1 cellular context compared by ENCODE assay signal in the genomic region with DNA sequence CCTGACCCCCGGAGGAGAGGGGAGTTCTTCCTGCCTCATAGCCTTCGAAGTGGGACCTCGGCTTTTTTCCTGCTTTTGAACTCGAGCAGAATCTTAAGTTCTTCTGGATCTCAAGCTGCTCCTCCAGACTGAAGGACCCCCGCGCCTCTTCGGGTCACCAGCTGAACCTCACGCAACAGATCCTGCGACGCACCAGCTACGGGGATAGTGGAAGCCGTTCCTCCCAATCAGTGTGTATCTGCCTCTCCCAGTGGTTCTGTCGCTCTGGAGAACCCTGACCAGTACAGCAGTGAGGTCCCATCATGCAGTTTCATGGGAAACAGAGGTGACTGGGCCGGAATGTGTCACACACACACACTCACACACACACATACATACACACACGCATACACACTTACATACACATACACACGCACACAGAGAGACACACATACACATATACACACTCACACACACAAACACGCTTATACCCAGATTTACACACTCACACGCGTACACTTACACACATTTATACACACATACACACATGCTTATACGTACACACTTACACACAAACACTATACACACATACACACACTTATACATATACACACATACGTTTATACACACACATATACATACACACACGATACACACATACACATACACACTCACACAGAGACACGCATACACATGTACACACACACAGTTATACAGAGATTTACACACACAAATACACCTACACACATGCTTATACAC.
A peak's percentile ranks its signal among the peaks of the same experiment; 100 is the strongest.
TF ChIP-seq lines count a peak whose summit lies in the region.

No MANE protein-coding gene starts in this region.

TF ChIP-seq in HepG2, 621 proteins besides CTCF, POLR2A, EP300 and RAD21:
- TF ChIP-seq, protein P1, sequence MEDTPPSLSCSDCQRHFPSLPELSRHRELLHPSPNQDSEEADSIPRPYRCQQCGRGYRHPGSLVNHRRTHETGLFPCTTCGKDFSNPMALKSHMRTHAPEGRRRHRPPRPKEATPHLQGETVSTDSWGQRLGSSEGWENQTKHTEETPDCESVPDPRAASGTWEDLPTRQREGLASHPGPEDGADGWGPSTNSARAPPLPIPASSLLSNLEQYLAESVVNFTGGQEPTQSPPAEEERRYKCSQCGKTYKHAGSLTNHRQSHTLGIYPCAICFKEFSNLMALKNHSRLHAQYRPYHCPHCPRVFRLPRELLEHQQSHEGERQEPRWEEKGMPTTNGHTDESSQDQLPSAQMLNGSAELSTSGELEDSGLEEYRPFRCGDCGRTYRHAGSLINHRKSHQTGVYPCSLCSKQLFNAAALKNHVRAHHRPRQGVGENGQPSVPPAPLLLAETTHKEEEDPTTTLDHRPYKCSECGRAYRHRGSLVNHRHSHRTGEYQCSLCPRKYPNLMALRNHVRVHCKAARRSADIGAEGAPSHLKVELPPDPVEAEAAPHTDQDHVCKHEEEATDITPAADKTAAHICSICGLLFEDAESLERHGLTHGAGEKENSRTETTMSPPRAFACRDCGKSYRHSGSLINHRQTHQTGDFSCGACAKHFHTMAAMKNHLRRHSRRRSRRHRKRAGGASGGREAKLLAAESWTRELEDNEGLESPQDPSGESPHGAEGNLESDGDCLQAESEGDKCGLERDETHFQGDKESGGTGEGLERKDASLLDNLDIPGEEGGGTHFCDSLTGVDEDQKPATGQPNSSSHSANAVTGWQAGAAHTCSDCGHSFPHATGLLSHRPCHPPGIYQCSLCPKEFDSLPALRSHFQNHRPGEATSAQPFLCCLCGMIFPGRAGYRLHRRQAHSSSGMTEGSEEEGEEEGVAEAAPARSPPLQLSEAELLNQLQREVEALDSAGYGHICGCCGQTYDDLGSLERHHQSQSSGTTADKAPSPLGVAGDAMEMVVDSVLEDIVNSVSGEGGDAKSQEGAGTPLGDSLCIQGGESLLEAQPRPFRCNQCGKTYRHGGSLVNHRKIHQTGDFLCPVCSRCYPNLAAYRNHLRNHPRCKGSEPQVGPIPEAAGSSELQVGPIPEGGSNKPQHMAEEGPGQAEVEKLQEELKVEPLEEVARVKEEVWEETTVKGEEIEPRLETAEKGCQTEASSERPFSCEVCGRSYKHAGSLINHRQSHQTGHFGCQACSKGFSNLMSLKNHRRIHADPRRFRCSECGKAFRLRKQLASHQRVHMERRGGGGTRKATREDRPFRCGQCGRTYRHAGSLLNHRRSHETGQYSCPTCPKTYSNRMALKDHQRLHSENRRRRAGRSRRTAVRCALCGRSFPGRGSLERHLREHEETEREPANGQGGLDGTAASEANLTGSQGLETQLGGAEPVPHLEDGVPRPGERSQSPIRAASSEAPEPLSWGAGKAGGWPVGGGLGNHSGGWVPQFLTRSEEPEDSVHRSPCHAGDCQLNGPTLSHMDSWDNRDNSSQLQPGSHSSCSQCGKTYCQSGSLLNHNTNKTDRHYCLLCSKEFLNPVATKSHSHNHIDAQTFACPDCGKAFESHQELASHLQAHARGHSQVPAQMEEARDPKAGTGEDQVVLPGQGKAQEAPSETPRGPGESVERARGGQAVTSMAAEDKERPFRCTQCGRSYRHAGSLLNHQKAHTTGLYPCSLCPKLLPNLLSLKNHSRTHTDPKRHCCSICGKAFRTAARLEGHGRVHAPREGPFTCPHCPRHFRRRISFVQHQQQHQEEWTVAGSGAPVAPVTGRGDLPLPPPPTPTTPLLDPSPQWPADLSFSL (CRISPR knock-in tag; IDR thresholded peaks at IDR 0.05), result peak; percentile 74
- 0 out of 2 replicates have a peak, but pooled peaks have one; percentile 57 for TF ChIP-seq SP1 (IDR thresholded peaks at IDR 0.05)
- TF ChIP-seq SP1 (CRISPR knock-in tag; IDR thresholded peaks at IDR 0.05), result no peak
- TF ChIP-seq FOXA1 (IDR thresholded peaks at IDR 0.05), result peak; percentile 35; the same call in 1 of the 2 replicates
- no peak for TF ChIP-seq FOXA1 (CRISPR knock-in tag; IDR thresholded peaks at IDR 0.05)
- peak; percentile 74; the same call in 1 of the 2 replicates for TF ChIP-seq PLRG1 (conservative IDR thresholded peaks at IDR 0.05)
- no peak for TF ChIP-seq ZNF672 (CRISPR knock-in tag; IDR thresholded peaks at IDR 0.05)
- TF ChIP-seq IKZF1 (IDR thresholded peaks at IDR 0.05), result 0 out of 2 replicates have a peak, but pooled peaks have one; percentile 92
- no peak for TF ChIP-seq ZNF564 (CRISPR knock-in tag; IDR thresholded peaks at IDR 0.05)
- no peak for TF ChIP-seq ZNF589 (CRISPR knock-in tag; conservative IDR thresholded peaks at IDR 0.05)
- TF ChIP-seq HHEX (CRISPR knock-in tag; IDR thresholded peaks at IDR 0.05), result no peak
- TF ChIP-seq ATM (IDR thresholded peaks at IDR 0.05; ENCODE audit: borderline replicate concordance), result peak; percentile 74; the same call in 1 of the 2 replicates
- peak; percentile 84; the same call in 1 of the 2 replicates for TF ChIP-seq NONO (IDR thresholded peaks at IDR 0.05)
- no peak for TF ChIP-seq NONO (CRISPR knock-in tag; conservative IDR thresholded peaks at IDR 0.05)
- TF ChIP-seq FOXP1 (IDR thresholded peaks at IDR 0.05), result peak; percentile 71
- TF ChIP-seq FOXP1 (CRISPR knock-in tag; IDR thresholded peaks at IDR 0.05), result no peak
- TF ChIP-seq RCOR2 (CRISPR knock-in tag; IDR thresholded peaks at IDR 0.05), result no peak
- 0 out of 2 replicates have a peak, but pooled peaks have one; percentile 18 for TF ChIP-seq CREB1 (IDR thresholded peaks at IDR 0.05)
- TF ChIP-seq CREB1 (CRISPR knock-in tag; IDR thresholded peaks at IDR 0.05), result no peak
- peak; percentile 46 for TF ChIP-seq FOXK2 (IDR thresholded peaks at IDR 0.05)
- TF ChIP-seq PHB2 (IDR thresholded peaks at IDR 0.05; ENCODE audit: partially characterized antibody), result peak; percentile 76
- TF ChIP-seq, protein P2, sequence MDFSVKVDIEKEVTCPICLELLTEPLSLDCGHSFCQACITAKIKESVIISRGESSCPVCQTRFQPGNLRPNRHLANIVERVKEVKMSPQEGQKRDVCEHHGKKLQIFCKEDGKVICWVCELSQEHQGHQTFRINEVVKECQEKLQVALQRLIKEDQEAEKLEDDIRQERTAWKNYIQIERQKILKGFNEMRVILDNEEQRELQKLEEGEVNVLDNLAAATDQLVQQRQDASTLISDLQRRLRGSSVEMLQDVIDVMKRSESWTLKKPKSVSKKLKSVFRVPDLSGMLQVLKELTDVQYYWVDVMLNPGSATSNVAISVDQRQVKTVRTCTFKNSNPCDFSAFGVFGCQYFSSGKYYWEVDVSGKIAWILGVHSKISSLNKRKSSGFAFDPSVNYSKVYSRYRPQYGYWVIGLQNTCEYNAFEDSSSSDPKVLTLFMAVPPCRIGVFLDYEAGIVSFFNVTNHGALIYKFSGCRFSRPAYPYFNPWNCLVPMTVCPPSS (IDR thresholded peaks at IDR 0.05), result 0 out of 2 replicates have a peak, but pooled peaks have one; percentile 42
- TF ChIP-seq NFE2 (CRISPR knock-in tag; IDR thresholded peaks at IDR 0.05), result no peak
- TF ChIP-seq, protein P3, sequence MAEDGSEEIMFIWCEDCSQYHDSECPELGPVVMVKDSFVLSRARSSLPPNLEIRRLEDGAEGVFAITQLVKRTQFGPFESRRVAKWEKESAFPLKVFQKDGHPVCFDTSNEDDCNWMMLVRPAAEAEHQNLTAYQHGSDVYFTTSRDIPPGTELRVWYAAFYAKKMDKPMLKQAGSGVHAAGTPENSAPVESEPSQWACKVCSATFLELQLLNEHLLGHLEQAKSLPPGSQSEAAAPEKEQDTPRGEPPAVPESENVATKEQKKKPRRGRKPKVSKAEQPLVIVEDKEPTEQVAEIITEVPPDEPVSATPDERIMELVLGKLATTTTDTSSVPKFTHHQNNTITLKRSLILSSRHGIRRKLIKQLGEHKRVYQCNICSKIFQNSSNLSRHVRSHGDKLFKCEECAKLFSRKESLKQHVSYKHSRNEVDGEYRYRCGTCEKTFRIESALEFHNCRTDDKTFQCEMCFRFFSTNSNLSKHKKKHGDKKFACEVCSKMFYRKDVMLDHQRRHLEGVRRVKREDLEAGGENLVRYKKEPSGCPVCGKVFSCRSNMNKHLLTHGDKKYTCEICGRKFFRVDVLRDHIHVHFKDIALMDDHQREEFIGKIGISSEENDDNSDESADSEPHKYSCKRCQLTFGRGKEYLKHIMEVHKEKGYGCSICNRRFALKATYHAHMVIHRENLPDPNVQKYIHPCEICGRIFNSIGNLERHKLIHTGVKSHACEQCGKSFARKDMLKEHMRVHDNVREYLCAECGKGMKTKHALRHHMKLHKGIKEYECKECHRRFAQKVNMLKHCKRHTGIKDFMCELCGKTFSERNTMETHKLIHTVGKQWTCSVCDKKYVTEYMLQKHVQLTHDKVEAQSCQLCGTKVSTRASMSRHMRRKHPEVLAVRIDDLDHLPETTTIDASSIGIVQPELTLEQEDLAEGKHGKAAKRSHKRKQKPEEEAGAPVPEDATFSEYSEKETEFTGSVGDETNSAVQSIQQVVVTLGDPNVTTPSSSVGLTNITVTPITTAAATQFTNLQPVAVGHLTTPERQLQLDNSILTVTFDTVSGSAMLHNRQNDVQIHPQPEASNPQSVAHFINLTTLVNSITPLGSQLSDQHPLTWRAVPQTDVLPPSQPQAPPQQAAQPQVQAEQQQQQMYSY (CRISPR knock-in tag; IDR thresholded peaks at IDR 0.05), result no peak
- TF ChIP-seq HOXA3 (CRISPR knock-in tag; IDR thresholded peaks at IDR 0.05), result no peak
- TF ChIP-seq ZNF17 (CRISPR knock-in tag; IDR thresholded peaks at IDR 0.05), result no peak
- no peak for TF ChIP-seq TMF1 (CRISPR knock-in tag; IDR thresholded peaks at IDR 0.05; ENCODE audit: low read depth)
- TF ChIP-seq, protein P4, sequence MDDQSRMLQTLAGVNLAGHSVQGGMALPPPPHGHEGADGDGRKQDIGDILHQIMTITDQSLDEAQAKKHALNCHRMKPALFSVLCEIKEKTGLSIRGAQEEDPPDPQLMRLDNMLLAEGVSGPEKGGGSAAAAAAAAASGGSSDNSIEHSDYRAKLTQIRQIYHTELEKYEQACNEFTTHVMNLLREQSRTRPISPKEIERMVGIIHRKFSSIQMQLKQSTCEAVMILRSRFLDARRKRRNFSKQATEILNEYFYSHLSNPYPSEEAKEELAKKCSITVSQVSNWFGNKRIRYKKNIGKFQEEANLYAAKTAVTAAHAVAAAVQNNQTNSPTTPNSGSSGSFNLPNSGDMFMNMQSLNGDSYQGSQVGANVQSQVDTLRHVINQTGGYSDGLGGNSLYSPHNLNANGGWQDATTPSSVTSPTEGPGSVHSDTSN (CRISPR knock-in tag; IDR thresholded peaks at IDR 0.05; ENCODE audit: borderline replicate concordance), result no peak
- TF ChIP-seq, protein P5, sequence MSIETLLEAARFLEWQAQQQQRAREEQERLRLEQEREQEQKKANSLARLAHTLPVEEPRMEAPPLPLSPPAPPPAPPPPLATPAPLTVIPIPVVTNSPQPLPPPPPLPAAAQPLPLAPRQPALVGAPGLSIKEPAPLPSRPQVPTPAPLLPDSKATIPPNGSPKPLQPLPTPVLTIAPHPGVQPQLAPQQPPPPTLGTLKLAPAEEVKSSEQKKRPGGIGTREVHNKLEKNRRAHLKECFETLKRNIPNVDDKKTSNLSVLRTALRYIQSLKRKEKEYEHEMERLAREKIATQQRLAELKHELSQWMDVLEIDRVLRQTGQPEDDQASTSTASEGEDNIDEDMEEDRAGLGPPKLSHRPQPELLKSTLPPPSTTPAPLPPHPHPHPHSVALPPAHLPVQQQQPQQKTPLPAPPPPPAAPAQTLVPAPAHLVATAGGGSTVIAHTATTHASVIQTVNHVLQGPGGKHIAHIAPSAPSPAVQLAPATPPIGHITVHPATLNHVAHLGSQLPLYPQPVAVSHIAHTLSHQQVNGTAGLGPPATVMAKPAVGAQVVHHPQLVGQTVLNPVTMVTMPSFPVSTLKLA (IDR thresholded peaks at IDR 0.05), result 0 out of 2 replicates have a peak, but pooled peaks have one; percentile 12
